ENCODE assay signal across 26 cellular contexts in the genomic region with DNA sequence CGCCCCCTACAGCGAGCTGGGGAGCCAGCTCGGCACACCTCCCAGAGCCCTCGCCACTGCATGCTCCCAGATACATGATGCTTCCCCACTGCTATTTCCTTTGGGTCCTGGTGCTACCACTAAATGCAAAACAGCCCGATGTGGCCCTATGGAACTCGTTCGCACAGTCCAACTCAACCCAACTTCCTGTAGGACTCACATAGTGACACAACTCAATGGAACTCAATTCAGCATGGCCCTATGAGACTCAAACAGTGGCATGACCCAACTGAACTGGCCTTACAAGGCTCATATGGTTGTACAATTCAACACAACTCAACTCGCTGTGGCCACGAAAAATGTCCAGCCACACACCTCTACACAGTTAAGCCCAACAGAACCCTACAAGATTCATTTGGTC. TPM values are rescaled to one million over a fixed set of nuclear protein-coding genes. Genes with fewer than 3 reads are reported as not detected.
"Had no signal": no experiment of that assay in that cellular context is flagged by ENCODE, and none has a peak within 500 bp of the region (broad histone marks: within the 10 kb centered on the region; RNA-seq: fewer than 3 reads in every experiment).

No MANE protein-coding gene starts in this region.

- H3K4me3 Mint-ChIP-seq: immature natural killer cell; memory B cell; natural killer cell treated with Interleukin-12 subunit alpha and Interleukin-12 subunit beta and Interleukin-15 and Interleukin-18, amount 100 ng/mL, for 72 hours; stimulated activated effector memory CD8-positive, alpha-beta T cell treated with anti-CD3 and anti-CD28 coated beads, Interleukin-12 subunit alpha, Interleukin-12 subunit beta, amount 100 ng/mL, for 72 hours had no signal

- H3K9ac ChIP-seq: neural progenitor cell, parathyroid adenoma had no signal

- FAIRE-seq: endometrium, kidney, small intestine had no signal

- H3K4me3 ChIP-seq: esophagus muscularis mucosa, left ventricle myocardium inferior, lower lobe of right lung, neural progenitor cell, sigmoid colon, suprapubic skin, tibial artery, upper lobe of left lung, uterus had no signal

- H2AFZ ChIP-seq: neural progenitor cell, parathyroid adenoma had no signal

- H3K4me2 ChIP-seq: neural progenitor cell had no signal

- H3K27ac ChIP-seq: epithelial cell of prostate, esophagus muscularis mucosa, left ventricle myocardium inferior, lower lobe of right lung, neural progenitor cell, parathyroid adenoma, sigmoid colon, suprapubic skin, tibial artery, upper lobe of left lung, uterus had no signal

- H3K27ac Mint-ChIP-seq: memory B cell; natural killer cell treated with Interleukin-12 subunit alpha and Interleukin-12 subunit beta and Interleukin-15 and Interleukin-18, amount 100 ng/mL, for 72 hours; neural progenitor cell; stimulated activated effector memory CD8-positive, alpha-beta T cell treated with anti-CD3 and anti-CD28 coated beads, Interleukin-12 subunit alpha, Interleukin-12 subunit beta, amount 100 ng/mL, for 72 hours had no signal

- ATAC-seq: left cardiac atrium; lower lobe of right lung; natural killer cell treated with Interleukin-12 subunit alpha and Interleukin-12 subunit beta and Interleukin-15 and Interleukin-18, amount 100 ng/mL, for 72 hours; stimulated activated effector memory CD8-positive, alpha-beta T cell treated with anti-CD3 and anti-CD28 coated beads, Interleukin-12 subunit alpha, Interleukin-12 subunit beta, amount 100 ng/mL, for 72 hours; stimulated activated naive CD8-positive, alpha-beta T cell treated with anti-CD3 and anti-CD28 coated beads, Interleukin-15, Interleukin-2, amounts not matched to agents 100 U/mL and 50 U/mL, for 24 hours had no signal

- DNase-seq: effector memory CD4-positive, alpha-beta T cell; immature natural killer cell; kidney; left cardiac atrium; left ventricle myocardium inferior; lower lobe of right lung; midbrain; sigmoid colon; small intestine; stimulated activated CD4-positive, alpha-beta T cell treated with anti-CD3 and anti-CD28 coated beads, Interleukin-12 subunit alpha, Interleukin-12 subunit beta, amount 100 ng/mL, for 4 hours; stimulated activated naive CD8-positive, alpha-beta T cell treated with anti-CD3 and anti-CD28 coated beads, Interleukin-15, Interleukin-2, amounts not matched to agents 100 U/mL and 50 U/mL, for 24 hours; tibial artery; upper lobe of left lung; uterus had no signal

- H3K36me3 ChIP-seq: esophagus muscularis mucosa, left ventricle myocardium inferior, lower lobe of right lung, neural progenitor cell, sigmoid colon, suprapubic skin, tibial artery, upper lobe of left lung, uterus had no signal

- H3K36me3 Mint-ChIP-seq: stimulated activated effector memory CD8-positive, alpha-beta T cell treated with anti-CD3 and anti-CD28 coated beads, Interleukin-12 subunit alpha, Interleukin-12 subunit beta, amount 100 ng/mL, for 72 hours had no signal

- H3K9me3 ChIP-seq: esophagus muscularis mucosa, left ventricle myocardium inferior, lower lobe of right lung, sigmoid colon, suprapubic skin, tibial artery, upper lobe of left lung, uterus had no signal

- H3K79me2 ChIP-seq: parathyroid adenoma had no signal

- H3K9me3 Mint-ChIP-seq: stimulated activated effector memory CD8-positive, alpha-beta T cell treated with anti-CD3 and anti-CD28 coated beads, Interleukin-12 subunit alpha, Interleukin-12 subunit beta, amount 100 ng/mL, for 72 hours had no signal

- H3K4me1 ChIP-seq: lower lobe of right lung, parathyroid adenoma had no signal

RNA-seq across cellular contexts. Expression of gene KCNA7, which starts 3.5 kb away (rescaled TPM):
- total RNA-seq: esophagus muscularis mucosa; fibroblast of villous mesenchyme; kidney; lower lobe of right lung; natural killer cell treated with Interleukin-12 subunit alpha and Interleukin-12 subunit beta and Interleukin-15 and Interleukin-18, amount 100 ng/mL, for 72 hours; omental fat pad; pulmonary artery endothelial cell; sigmoid colon; suprapubic skin; upper lobe of left lung; uterus had no signal
- polyA plus RNA-seq: immature natural killer cell, sigmoid colon, small intestine had no signal

RNA-seq across cellular contexts. Expression of gene NTF4, which starts 4.4 kb away (rescaled TPM):
- total RNA-seq: esophagus muscularis mucosa; fibroblast of villous mesenchyme; left ventricle myocardium inferior; natural killer cell treated with Interleukin-12 subunit alpha and Interleukin-12 subunit beta and Interleukin-15 and Interleukin-18, amount 100 ng/mL, for 72 hours; pulmonary artery endothelial cell; sigmoid colon had no signal
- polyA plus RNA-seq: immature natural killer cell, sigmoid colon, small intestine had no signal

RNA-seq across cellular contexts. Expression of gene CGB7, which starts 11.5 kb away (rescaled TPM):
- total RNA-seq: esophagus muscularis mucosa; kidney; left ventricle myocardium inferior; natural killer cell treated with Interleukin-12 subunit alpha and Interleukin-12 subunit beta and Interleukin-15 and Interleukin-18, amount 100 ng/mL, for 72 hours; omental fat pad; sigmoid colon; uterus had no signal
- polyA plus RNA-seq: immature natural killer cell had no signal

RNA-seq across cellular contexts. Expression of gene CGB8, which starts 20.1 kb away (rescaled TPM):
- total RNA-seq: esophagus muscularis mucosa; fibroblast of villous mesenchyme; kidney; left cardiac atrium; left ventricle myocardium inferior; lower lobe of right lung; natural killer cell treated with Interleukin-12 subunit alpha and Interleukin-12 subunit beta and Interleukin-15 and Interleukin-18, amount 100 ng/mL, for 72 hours; omental fat pad; pulmonary artery endothelial cell; sigmoid colon; suprapubic skin; upper lobe of left lung; uterus had no signal
- polyA plus RNA-seq: immature natural killer cell, sigmoid colon, small intestine had no signal
